8 cellular contexts compared by ENCODE assay signal in the genomic region with DNA sequence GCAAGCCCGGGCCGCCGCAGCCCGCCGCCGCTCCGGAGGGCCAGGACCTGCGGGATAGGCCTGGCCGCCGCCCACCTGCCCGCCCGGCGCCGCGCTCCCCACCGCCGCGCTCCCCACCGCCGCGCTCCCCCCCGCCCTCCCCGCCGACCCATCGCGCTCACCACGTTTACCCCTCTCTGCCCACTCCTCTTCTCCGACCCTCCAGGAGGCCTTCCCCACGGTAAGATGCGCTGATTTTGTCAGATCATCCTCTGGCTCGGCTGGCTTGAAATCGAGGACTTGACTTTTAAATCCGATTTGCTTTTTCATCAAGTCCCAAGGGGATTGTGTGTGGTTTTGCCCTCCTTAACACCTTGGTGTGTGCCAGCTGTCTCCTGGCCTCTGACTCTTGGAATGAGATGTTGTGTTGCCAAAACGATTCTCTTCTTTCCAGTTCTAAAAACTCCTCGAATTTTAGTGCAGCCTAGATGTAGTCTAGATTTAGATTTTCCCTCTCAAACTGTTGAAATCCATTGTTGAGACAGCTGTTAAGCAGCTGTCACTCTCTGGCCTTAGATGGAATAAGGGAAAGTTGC. TPM values are rescaled to one million over a fixed set of nuclear protein-coding genes. Genes with fewer than 3 reads are reported as not detected.
DNase-seq lines count a peak whose midpoint lies in the region; ATAC-seq and TF ChIP-seq lines count a peak whose summit lies in the region.

No MANE protein-coding gene starts in this region.

- H3K27ac Mint-ChIP-seq in activated T-cell treated with anti-CD3 and anti-CD28 coated beads, Interleukin-2, amount 50 U/mL, for 24 hours: peak overlapping the region; percentile 95

- H3K27me3 ChIP-seq in esophagus squamous epithelium (no peaks in the 10 kb centered on the region), ovary (no peaks in the 10 kb centered on the region)

- no peaks in the 10 kb centered on the region for H3K9me3 Mint-ChIP-seq in activated T-cell treated with anti-CD3 and anti-CD28 coated beads, Interleukin-2, amount 50 U/mL, for 24 hours

- H3K4me3 ChIP-seq in esophagus squamous epithelium (peak overlapping the region; percentile 55 to 92 (median 69)), ovary (peak overlapping the region; percentile 69)

- WGBS in esophagus squamous epithelium, 2 donors: 1 to 4% methylated on average over 7 to 9 of the region's 35 CpGs
- 0 to 1% (median 1%) methylated on average over 24 to 35 of the region's 35 CpGs for WGBS in ovary, 3 donors

- TF ChIP-seq CTCF in esophagus squamous epithelium (IDR thresholded peaks at IDR 0.05): no peak
- no peak for TF ChIP-seq CTCF in ovary (IDR thresholded peaks at IDR 0.05)

- peak overlapping the region; percentile 98 for H3K4me3 Mint-ChIP-seq in activated T-cell treated with anti-CD3 and anti-CD28 coated beads, Interleukin-2, amount 50 U/mL, for 24 hours

- peaks cover 0 to 55% (median 21%) of the 10 kb centered on the region in 3 donors for H3K36me3 ChIP-seq in esophagus squamous epithelium
- no peaks in the 10 kb centered on the region for H3K36me3 ChIP-seq in ovary

- DNase-seq in activated T-cell treated with anti-CD3 and anti-CD28 coated beads, Interleukin-2, amount 50 U/mL, for 24 hours: no peak
- no peak for DNase-seq in activated T-cell treated with anti-CD3 and anti-CD28 coated beads, Interleukin-2, amount 50 U/mL, for 1 hour
- peak; percentile 10 for DNase-seq in RPMI7951 (ENCODE audit: low read depth)
- no peak for DNase-seq in esophagus squamous epithelium (lab: John Stamatoyannopoulos, UW)
- no peak for DNase-seq in ovary
- DNase-seq in NCI-H1436 (lab: John Stamatoyannopoulos, UW): no peak
- no peak for DNase-seq in COR-L47 (lab: John Stamatoyannopoulos, UW)
- DNase-seq in sciatic nerve (ENCODE audit: low spot score): no peak

- H3K27ac ChIP-seq in esophagus squamous epithelium: peak overlapping the region; percentile 82 to 96 (median 90)
- H3K27ac ChIP-seq in ovary: peak overlapping the region; percentile 56 to 80

- peaks cover 34% of the 10 kb centered on the region for H3K4me1 Mint-ChIP-seq in activated T-cell treated with anti-CD3 and anti-CD28 coated beads, Interleukin-2, amount 50 U/mL, for 24 hours (ENCODE audit: low read depth)

- no peaks in the 10 kb centered on the region for H3K27me3 Mint-ChIP-seq in activated T-cell treated with anti-CD3 and anti-CD28 coated beads, Interleukin-2, amount 50 U/mL, for 24 hours

- intact Hi-C loops in esophagus squamous epithelium (cut with DNase I): no loop called here
- intact Hi-C loops in ovary (cut with DNase I): no loop called here
- intact Hi-C loops in sciatic nerve (cut with DNase I): no loop called here

- peaks cover 79% of the 10 kb centered on the region for H3K36me3 Mint-ChIP-seq in activated T-cell treated with anti-CD3 and anti-CD28 coated beads, Interleukin-2, amount 50 U/mL, for 24 hours (ENCODE audit: low read depth)

- H3K4me1 ChIP-seq in esophagus squamous epithelium (peaks cover 0 to 29% (median 18%) of the 10 kb centered on the region in 3 donors), ovary (ENCODE audit: insufficient read depth) (peaks cover 7% of the 10 kb centered on the region)

- no peak for TF ChIP-seq EP300 in ovary (IDR thresholded peaks at IDR 0.05)

- no peak for ATAC-seq in sciatic nerve

- H3K9me3 ChIP-seq in esophagus squamous epithelium (no peaks in the 10 kb centered on the region), ovary (no peaks in the 10 kb centered on the region)

- TF ChIP-seq POLR2A in esophagus squamous epithelium (IDR thresholded peaks at IDR 0.05) (no peak), ovary (IDR thresholded peaks at IDR 0.05) (no peak)

RNA-seq across cellular contexts. Expression of gene POM121, which starts 0.7 kb away (rescaled TPM):
- total RNA-seq in RPMI7951 (2014; rRNA removed; shearing (Covaris generic)): 4.4 and 4.5 TPM in 2 replicates
- total RNA-seq in esophagus squamous epithelium (10 to 100 TPM; 12.0 to 20.8 (median 15.7) TPM), ovary (10 to 100 TPM; 10.3 to 41.4 (median 34.4) TPM), sciatic nerve (32.5 TPM)
- 10 to 100 TPM; 16.0 to 23.5 TPM for polyA plus RNA-seq in ovary

RNA-seq across cellular contexts. Expression of gene TRIM74, which starts 43.6 kb away (rescaled TPM):
- total RNA-seq in RPMI7951 (2014; rRNA removed; shearing (Covaris generic)): not detected in 2 replicates
- total RNA-seq in esophagus squamous epithelium (under 1 TPM in 1 of 4 donors, not detected in 3; 0.38 TPM), ovary (1 to 10 TPM in 1 of 7 donors, under 1 TPM in 6; 0.23 to 1.2 (median 0.60) TPM), sciatic nerve (2.0 TPM)
- polyA plus RNA-seq in ovary: under 1 TPM in 1 of 2 donors, not detected in 1; 0.63 TPM
